Comparison of ENCODE assay signal across 1 cellular context in genomic region chr2:11743846-11744553, GRCh38.
TF ChIP-seq lines count a peak whose summit lies in the region.

No MANE protein-coding gene starts in this region.

TF ChIP-seq in K562, 482 proteins besides CTCF, POLR2A, EP300 and RAD21 (continued from another document and continues in another):
- TF ChIP-seq ZBTB9 (CRISPR knock-in tag; IDR thresholded peaks at IDR 0.05) (no peak), ZNF174 (CRISPR knock-in tag; IDR thresholded peaks at IDR 0.05) (no peak), MEIS2 (IDR thresholded peaks at IDR 0.05; ENCODE audit: partially characterized antibody) (peak; percentile 92), FOXK2 (conservative IDR thresholded peaks at IDR 0.05 in 1 of 2, IDR thresholded peaks at IDR 0.05 in 1 of 2; ENCODE audit: low read depth in 2 of 2) (peak in 1 of 2 experiments; percentile 48; a peak in 2 of 4 replicates), ZNF347 (CRISPR knock-in tag; IDR thresholded peaks at IDR 0.05; ENCODE audit: low read depth) (no peak), TSC22D4 (tag; IDR thresholded peaks at IDR 0.05) (no peak), C11orf30 (IDR thresholded peaks at IDR 0.05; ENCODE audit: low read depth) (peak; percentile 87), ELF4 (CRISPR knock-in tag; IDR thresholded peaks at IDR 0.05) (0 out of 2 replicates have a peak, but pooled peaks have one; percentile 8), ZNF644 (tag; IDR thresholded peaks at IDR 0.05; ENCODE audit: low read depth) (peak; percentile 41), ZNF518B (CRISPR knock-in tag; IDR thresholded peaks at IDR 0.05) (no peak), SREBF1 (IDR thresholded peaks at IDR 0.05; ENCODE audit: borderline replicate concordance, low read depth, low read length) (peak; percentile 90; the same call in 1 of the 2 replicates), ARID1B (IDR thresholded peaks at IDR 0.05) (peak; percentile 92), CHAMP1 (IDR thresholded peaks at IDR 0.05) (peak; percentile 89), FIP1L1 (IDR thresholded peaks at IDR 0.05; ENCODE audit: low read depth, low read length, poor library complexity, severe bottlenecking) (no peak), GTF2F1 (IDR thresholded peaks at IDR 0.05; ENCODE audit: low read depth, low read length) (0 out of 2 replicates have a peak, but pooled peaks have one; percentile 19), ZNF639 (CRISPR knock-in tag; conservative IDR thresholded peaks at IDR 0.05 in 1 of 2, IDR thresholded peaks at IDR 0.05 in 1 of 2) (peak in 1 of 2 experiments; percentile 78; a peak in 1 of 4 replicates), RFX1 (IDR thresholded peaks at IDR 0.05) (no peak; the same call in 1 of the 2 replicates), STAT5A (IDR thresholded peaks at IDR 0.05; ENCODE audit: borderline replicate concordance, low read length) (peak; percentile 40; the same call in 1 of the 2 replicates), POLR3G (IDR thresholded peaks at IDR 0.05; ENCODE audit: extremely low read depth, insufficient read length, insufficient replicate concordance) (no peak), TBP (optimal IDR thresholded peaks at IDR 0.05; ENCODE audit: low read depth, low read length) (peak; percentile 61), USF2 (CRISPR knock-in tag; IDR thresholded peaks at IDR 0.05) (no peak), ZNF778 (CRISPR knock-in tag; IDR thresholded peaks at IDR 0.05) (no peak), ZBTB49 (CRISPR knock-in tag; IDR thresholded peaks at IDR 0.05; ENCODE audit: borderline replicate concordance) (no peak), SRSF7 (optimal IDR thresholded peaks at IDR 0.05; ENCODE audit: low read depth, low read length) (no peak), ZEB2 (IDR thresholded peaks at IDR 0.05) (peak; percentile 92), BRD9 (IDR thresholded peaks at IDR 0.05; ENCODE audit: low read depth, partially characterized antibody) (peak; percentile 85), RERE (CRISPR knock-in tag; IDR thresholded peaks at IDR 0.05; ENCODE audit: borderline replicate concordance) (0 out of 2 replicates have a peak, but pooled peaks have one; percentile 28), SAP30 (IDR thresholded peaks at IDR 0.05; ENCODE audit: borderline replicate concordance, insufficient read depth, low read depth, low read length, poor library complexity, severe bottlenecking) (no peak), HMGXB4 (CRISPR knock-in tag; IDR thresholded peaks at IDR 0.05) (no peak), KDM5B (IDR thresholded peaks at IDR 0.05; ENCODE audit: insufficient replicate concordance, low read depth, low read length) (no peak), SMARCC2 (IDR thresholded peaks at IDR 0.05; ENCODE audit: low read depth) (peak; percentile 70; the same call in 1 of the 2 replicates), BACH1 (tag; IDR thresholded peaks at IDR 0.05) (peak; percentile 86), PHF20 (IDR thresholded peaks at IDR 0.05; ENCODE audit: partially characterized antibody) (peak; percentile 94), E2F1 (CRISPR knock-in tag; IDR thresholded peaks at IDR 0.05) (0 out of 2 replicates have a peak, but pooled peaks have one; percentile 52), RFX5 (IDR thresholded peaks at IDR 0.05; ENCODE audit: low read depth, low read length) (no peak), ETV6 (IDR thresholded peaks at IDR 0.05; ENCODE audit: borderline replicate concordance in 1 of 2, low read depth in 2 of 2, low read length in 1 of 2) (no peak), ETV6 (CRISPR knock-in tag; IDR thresholded peaks at IDR 0.05; ENCODE audit: borderline replicate concordance) (no peak), RUNX1 (IDR thresholded peaks at IDR 0.05; ENCODE audit: low read depth) (no peak)
